In genomic region chr7:76394962-76395361, GRCh38 we compare ENCODE assay signal across 1 cellular context.
TF ChIP-seq lines count a peak whose summit lies in the region.

No MANE protein-coding gene starts in this region.

TF ChIP-seq in K562, 482 proteins besides CTCF, POLR2A, EP300 and RAD21:
- peak; percentile 73 for TF ChIP-seq ZNF592 (IDR thresholded peaks at IDR 0.05)
- TF ChIP-seq, protein P1, sequence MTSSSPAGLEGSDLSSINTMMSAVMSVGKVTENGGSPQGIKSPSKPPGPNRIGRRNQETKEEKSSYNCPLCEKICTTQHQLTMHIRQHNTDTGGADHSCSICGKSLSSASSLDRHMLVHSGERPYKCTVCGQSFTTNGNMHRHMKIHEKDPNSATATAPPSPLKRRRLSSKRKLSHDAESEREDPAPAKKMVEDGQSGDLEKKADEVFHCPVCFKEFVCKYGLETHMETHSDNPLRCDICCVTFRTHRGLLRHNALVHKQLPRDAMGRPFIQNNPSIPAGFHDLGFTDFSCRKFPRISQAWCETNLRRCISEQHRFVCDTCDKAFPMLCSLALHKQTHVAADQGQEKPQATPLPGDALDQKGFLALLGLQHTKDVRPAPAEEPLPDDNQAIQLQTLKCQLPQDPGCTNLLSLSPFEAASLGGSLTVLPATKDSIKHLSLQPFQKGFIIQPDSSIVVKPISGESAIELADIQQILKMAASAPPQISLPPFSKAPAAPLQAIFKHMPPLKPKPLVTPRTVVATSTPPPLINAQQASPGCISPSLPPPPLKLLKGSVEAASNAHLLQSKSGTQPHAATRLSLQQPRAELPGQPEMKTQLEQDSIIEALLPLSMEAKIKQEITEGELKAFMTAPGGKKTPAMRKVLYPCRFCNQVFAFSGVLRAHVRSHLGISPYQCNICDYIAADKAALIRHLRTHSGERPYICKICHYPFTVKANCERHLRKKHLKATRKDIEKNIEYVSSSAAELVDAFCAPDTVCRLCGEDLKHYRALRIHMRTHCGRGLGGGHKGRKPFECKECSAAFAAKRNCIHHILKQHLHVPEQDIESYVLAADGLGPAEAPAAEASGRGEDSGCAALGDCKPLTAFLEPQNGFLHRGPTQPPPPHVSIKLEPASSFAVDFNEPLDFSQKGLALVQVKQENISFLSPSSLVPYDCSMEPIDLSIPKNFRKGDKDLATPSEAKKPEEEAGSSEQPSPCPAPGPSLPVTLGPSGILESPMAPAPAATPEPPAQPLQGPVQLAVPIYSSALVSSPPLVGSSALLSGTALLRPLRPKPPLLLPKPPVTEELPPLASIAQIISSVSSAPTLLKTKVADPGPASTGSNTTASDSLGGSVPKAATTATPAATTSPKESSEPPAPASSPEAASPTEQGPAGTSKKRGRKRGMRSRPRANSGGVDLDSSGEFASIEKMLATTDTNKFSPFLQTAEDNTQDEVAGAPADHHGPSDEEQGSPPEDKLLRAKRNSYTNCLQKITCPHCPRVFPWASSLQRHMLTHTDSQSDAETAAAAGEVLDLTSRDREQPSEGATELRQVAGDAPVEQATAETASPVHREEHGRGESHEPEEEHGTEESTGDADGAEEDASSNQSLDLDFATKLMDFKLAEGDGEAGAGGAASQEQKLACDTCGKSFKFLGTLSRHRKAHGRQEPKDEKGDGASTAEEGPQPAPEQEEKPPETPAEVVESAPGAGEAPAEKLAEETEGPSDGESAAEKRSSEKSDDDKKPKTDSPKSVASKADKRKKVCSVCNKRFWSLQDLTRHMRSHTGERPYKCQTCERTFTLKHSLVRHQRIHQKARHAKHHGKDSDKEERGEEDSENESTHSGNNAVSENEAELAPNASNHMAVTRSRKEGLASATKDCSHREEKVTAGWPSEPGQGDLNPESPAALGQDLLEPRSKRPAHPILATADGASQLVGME (CRISPR knock-in tag; IDR thresholded peaks at IDR 0.05) = 0 out of 2 replicates have a peak, but pooled peaks have one; percentile 49
- TF ChIP-seq POLR2G (IDR thresholded peaks at IDR 0.05; ENCODE audit: low read depth, low read length) = peak; percentile 43; the same call in 1 of the 2 replicates
- TF ChIP-seq, protein P2, sequence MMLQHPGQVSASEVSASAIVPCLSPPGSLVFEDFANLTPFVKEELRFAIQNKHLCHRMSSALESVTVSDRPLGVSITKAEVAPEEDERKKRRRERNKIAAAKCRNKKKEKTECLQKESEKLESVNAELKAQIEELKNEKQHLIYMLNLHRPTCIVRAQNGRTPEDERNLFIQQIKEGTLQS (IDR thresholded peaks at IDR 0.05) = peak; percentile 79
- TF ChIP-seq, protein P2 (CRISPR knock-in tag; conservative IDR thresholded peaks at IDR 0.05) = no peak
- no peak for TF ChIP-seq SREBF2 (CRISPR knock-in tag; IDR thresholded peaks at IDR 0.05)
- TF ChIP-seq CEBPG (CRISPR knock-in tag; IDR thresholded peaks at IDR 0.05) = peak; percentile 15; the same call in 1 of the 2 replicates
- peak in 1 of 2 experiments; percentile 59; a peak in 1 of 4 replicates for TF ChIP-seq CEBPG (tag; conservative IDR thresholded peaks at IDR 0.05 in 1 of 2, IDR thresholded peaks at IDR 0.05 in 1 of 2)
- TF ChIP-seq CREM (IDR thresholded peaks at IDR 0.05; ENCODE audit: low read depth) = no peak
- no peak for TF ChIP-seq U2AF2 (optimal IDR thresholded peaks at IDR 0.05; ENCODE audit: low read depth, low read length)
- TF ChIP-seq JUNB (CRISPR knock-in tag; conservative IDR thresholded peaks at IDR 0.05) = no peak
- TF ChIP-seq RBFOX2 (IDR thresholded peaks at IDR 0.05; ENCODE audit: low read depth, low read length) = peak; percentile 54
- peak; percentile 39; the same call in 1 of the 2 replicates for TF ChIP-seq SMAD4 (CRISPR knock-in tag; conservative IDR thresholded peaks at IDR 0.05)
- TF ChIP-seq EP400 (IDR thresholded peaks at IDR 0.05) = 0 out of 2 replicates have a peak, but pooled peaks have one; percentile 18
- TF ChIP-seq NFXL1 (CRISPR knock-in tag; IDR thresholded peaks at IDR 0.05) = no peak
- TF ChIP-seq, protein P3, sequence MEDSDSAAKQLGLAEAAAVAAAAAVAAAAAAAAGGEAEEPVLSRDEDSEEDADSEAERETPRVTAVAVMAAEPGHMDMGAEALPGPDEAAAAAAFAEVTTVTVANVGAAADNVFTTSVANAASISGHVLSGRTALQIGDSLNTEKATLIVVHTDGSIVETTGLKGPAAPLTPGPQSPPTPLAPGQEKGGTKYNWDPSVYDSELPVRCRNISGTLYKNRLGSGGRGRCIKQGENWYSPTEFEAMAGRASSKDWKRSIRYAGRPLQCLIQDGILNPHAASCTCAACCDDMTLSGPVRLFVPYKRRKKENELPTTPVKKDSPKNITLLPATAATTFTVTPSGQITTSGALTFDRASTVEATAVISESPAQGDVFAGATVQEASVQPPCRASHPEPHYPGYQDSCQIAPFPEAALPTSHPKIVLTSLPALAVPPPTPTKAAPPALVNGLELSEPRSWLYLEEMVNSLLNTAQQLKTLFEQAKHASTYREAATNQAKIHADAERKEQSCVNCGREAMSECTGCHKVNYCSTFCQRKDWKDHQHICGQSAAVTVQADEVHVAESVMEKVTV (CRISPR knock-in tag; IDR thresholded peaks at IDR 0.05) = no peak
- TF ChIP-seq, protein P4, sequence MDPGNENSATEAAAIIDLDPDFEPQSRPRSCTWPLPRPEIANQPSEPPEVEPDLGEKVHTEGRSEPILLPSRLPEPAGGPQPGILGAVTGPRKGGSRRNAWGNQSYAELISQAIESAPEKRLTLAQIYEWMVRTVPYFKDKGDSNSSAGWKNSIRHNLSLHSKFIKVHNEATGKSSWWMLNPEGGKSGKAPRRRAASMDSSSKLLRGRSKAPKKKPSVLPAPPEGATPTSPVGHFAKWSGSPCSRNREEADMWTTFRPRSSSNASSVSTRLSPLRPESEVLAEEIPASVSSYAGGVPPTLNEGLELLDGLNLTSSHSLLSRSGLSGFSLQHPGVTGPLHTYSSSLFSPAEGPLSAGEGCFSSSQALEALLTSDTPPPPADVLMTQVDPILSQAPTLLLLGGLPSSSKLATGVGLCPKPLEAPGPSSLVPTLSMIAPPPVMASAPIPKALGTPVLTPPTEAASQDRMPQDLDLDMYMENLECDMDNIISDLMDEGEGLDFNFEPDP (CRISPR knock-in tag; IDR thresholded peaks at IDR 0.05) = 0 out of 2 replicates have a peak, but pooled peaks have one; percentile 29
- 0 out of 2 replicates have a peak, but pooled peaks have one; percentile 32 for TF ChIP-seq ZNF584 (CRISPR knock-in tag; IDR thresholded peaks at IDR 0.05; ENCODE audit: low read depth)
- no peak for TF ChIP-seq ZNF175 (CRISPR knock-in tag; IDR thresholded peaks at IDR 0.05; ENCODE audit: low read depth)
- peak; percentile 30; the same call in 1 of the 2 replicates for TF ChIP-seq CXXC5 (CRISPR knock-in tag; IDR thresholded peaks at IDR 0.05)
- TF ChIP-seq DMBX1 (CRISPR knock-in tag; IDR thresholded peaks at IDR 0.05; ENCODE audit: borderline replicate concordance) = 0 out of 2 replicates have a peak, but pooled peaks have one; percentile 34
- no peak for TF ChIP-seq MCM5 (IDR thresholded peaks at IDR 0.05; ENCODE audit: low read depth)
TF ChIP-seq in K562: peak in this region for 12.
